12 cellular contexts compared by ENCODE assay signal in genomic region chr1:164589408-164589807, GRCh38. TPM values are rescaled to one million over a fixed set of nuclear protein-coding genes. Genes with fewer than 3 reads are reported as not detected.
DNase-seq lines count a peak whose midpoint lies in the region; ATAC-seq, FAIRE-seq and TF ChIP-seq lines count a peak whose summit lies in the region.
"Had no signal": no experiment of that assay in that cellular context is flagged by ENCODE, and none has a peak within 500 bp of the region (broad histone marks: within the 10 kb centered on the region; RNA-seq: fewer than 3 reads in every experiment).

No MANE protein-coding gene starts in this region.

- H3K9me3 Mint-ChIP-seq in astrocyte (ENCODE audit: unreplicated experiment) = peaks cover 1% of the 10 kb centered on the region

- FAIRE-seq in astrocyte (lab: Jason Lieb, UNC) = peak; percentile 20
- FAIRE-seq: frontal cortex had no signal

- intact Hi-C loops in lower lobe of right lung (cut with DNase I) = no loop called here

- TF ChIP-seq CTCF in astrocyte (IDR thresholded peaks at IDR 0.05; ENCODE audit: insufficient read depth, low read depth, low read length) (no peak), lower lobe of right lung (IDR thresholded peaks at IDR 0.05) (no peak)

- no peak overlapping the region for H2AFZ ChIP-seq in astrocyte (ENCODE audit: low read depth, low read length)

- peaks cover 5% of the 10 kb centered on the region for H4K20me1 ChIP-seq in astrocyte (ENCODE audit: insufficient read depth, low read length)

- no peaks in the 10 kb centered on the region for H3K36me3 Mint-ChIP-seq in astrocyte (ENCODE audit: low read depth, unreplicated experiment)
- H3K36me3 Mint-ChIP-seq: activated naive CD8-positive, alpha-beta T cell had no signal

- H3K27me3 Mint-ChIP-seq in astrocyte (ENCODE audit: low read depth, unreplicated experiment) = no peaks in the 10 kb centered on the region

- H3K4me3 ChIP-seq in astrocyte (ENCODE audit: insufficient read depth, low read depth, low read length) (no peak overlapping the region), lower lobe of right lung (no peak overlapping the region), skeletal muscle tissue (ENCODE audit: low read length in 3 of 3) (no peak overlapping the region)

- peaks cover 61% of the 10 kb centered on the region for H3K4me1 Mint-ChIP-seq in astrocyte (ENCODE audit: low read depth, unreplicated experiment)

- no peak for DNase-seq in astrocyte (ENCODE audit: low read depth)
- DNase-seq in lower lobe of right lung = no peak
- DNase-seq in AG08395 (ENCODE audit: low spot score) = no peak
- no peak for DNase-seq in HuH-7 (ENCODE audit: low spot score)
- no peak for DNase-seq in hypothalamus (lab: John Stamatoyannopoulos, UW)
- no peak for DNase-seq in NAMALWA (ENCODE audit: low spot score)
- DNase-seq: dermis blood vessel endothelial cell, DND-41 had no signal

- H3K9ac ChIP-seq in ES-I3 (ENCODE audit: low read depth, low read length) (peak overlapping the region; percentile 32; the same call in 1 of the 2 replicates), astrocyte (ENCODE audit: low read length) (peak overlapping the region; percentile 68), skeletal muscle tissue (ENCODE audit: low read depth in 1 of 3, low read length in 3 of 3) (no peak overlapping the region)

- H3K9me3 ChIP-seq in ES-I3 (ENCODE audit: control insufficient read depth, insufficient read depth, low read length) (no peaks in the 10 kb centered on the region), astrocyte (ENCODE audit: insufficient read depth, low read depth, low read length) (no peaks in the 10 kb centered on the region), lower lobe of right lung (no peaks in the 10 kb centered on the region), skeletal muscle tissue (ENCODE audit: control insufficient read depth in 3 of 3, low read length in 3 of 3) (no peaks in the 10 kb centered on the region)

- no peaks in the 10 kb centered on the region for H3K79me2 ChIP-seq in astrocyte (ENCODE audit: insufficient read depth, low read length)

- peaks cover 64% of the 10 kb centered on the region for H3K4me1 ChIP-seq in ES-I3 (ENCODE audit: insufficient read depth, low read length)
- peaks cover 19% of the 10 kb centered on the region for H3K4me1 ChIP-seq in astrocyte (ENCODE audit: insufficient read depth, low read length)
- peaks cover 44% of the 10 kb centered on the region for H3K4me1 ChIP-seq in lower lobe of right lung
- H3K4me1 ChIP-seq in skeletal muscle tissue (ENCODE audit: control insufficient read depth in 3 of 3, insufficient read depth in 3 of 3, low read length in 3 of 3) = peaks cover 14 to 25% (median 23%) of the 10 kb centered on the region in 3 donors

- H3K27ac ChIP-seq in astrocyte (ENCODE audit: low read depth, low read length) (no peak overlapping the region), lower lobe of right lung (peak overlapping the region; percentile 37), skeletal muscle tissue (ENCODE audit: low read depth, low read length) (peak overlapping the region; percentile 67)

- H3K27ac Mint-ChIP-seq in astrocyte (ENCODE audit: unreplicated experiment) = peak overlapping the region; percentile 92
- H3K27ac Mint-ChIP-seq: activated naive CD8-positive, alpha-beta T cell had no signal

- ATAC-seq in lower lobe of right lung = no peak

- H3K4me2 ChIP-seq in astrocyte (ENCODE audit: low read length) = peak overlapping the region; percentile 84

- H3K4me3 Mint-ChIP-seq in astrocyte (ENCODE audit: unreplicated experiment) = peak overlapping the region; percentile 40
- H3K4me3 Mint-ChIP-seq: activated naive CD8-positive, alpha-beta T cell had no signal

- H3K27me3 ChIP-seq in astrocyte (ENCODE audit: insufficient read depth, low read length) (no peaks in the 10 kb centered on the region), lower lobe of right lung (ENCODE audit: low read depth) (no peaks in the 10 kb centered on the region), skeletal muscle tissue (ENCODE audit: control insufficient read depth in 3 of 3, insufficient read depth in 3 of 3, low read length in 3 of 3) (no peaks in the 10 kb centered on the region)

- no peaks in the 10 kb centered on the region for H3K36me3 ChIP-seq in ES-I3 (ENCODE audit: insufficient read depth, low read length)
- peaks cover 2% of the 10 kb centered on the region for H3K36me3 ChIP-seq in astrocyte (ENCODE audit: insufficient read depth, low read length)
- no peaks in the 10 kb centered on the region for H3K36me3 ChIP-seq in lower lobe of right lung
- peaks cover 4 to 16% (median 5%) of the 10 kb centered on the region in 3 donors for H3K36me3 ChIP-seq in skeletal muscle tissue (ENCODE audit: control insufficient read depth in 3 of 3, insufficient read depth in 3 of 3, low read length in 3 of 3)

RNA-seq across cellular contexts. Expression of gene PBX1, which starts 30.4 kb away (rescaled TPM):
- total RNA-seq in astrocyte (34.2 and 37.2 TPM in 2 replicates), lower lobe of right lung (58.1 TPM), skeletal muscle tissue (53.2 TPM)

Comparison
In these comparisons a context has a peak if more than half of its experiments do, and no peak if none do; other contexts are left out.
1. H3K9ac ChIP-seq: peak in ES-I3 (single experiment) and astrocyte (single experiment); none in skeletal muscle tissue (0 of 3).